Comparison of ENCODE assay signal across 19 cellular contexts in the genomic region with DNA sequence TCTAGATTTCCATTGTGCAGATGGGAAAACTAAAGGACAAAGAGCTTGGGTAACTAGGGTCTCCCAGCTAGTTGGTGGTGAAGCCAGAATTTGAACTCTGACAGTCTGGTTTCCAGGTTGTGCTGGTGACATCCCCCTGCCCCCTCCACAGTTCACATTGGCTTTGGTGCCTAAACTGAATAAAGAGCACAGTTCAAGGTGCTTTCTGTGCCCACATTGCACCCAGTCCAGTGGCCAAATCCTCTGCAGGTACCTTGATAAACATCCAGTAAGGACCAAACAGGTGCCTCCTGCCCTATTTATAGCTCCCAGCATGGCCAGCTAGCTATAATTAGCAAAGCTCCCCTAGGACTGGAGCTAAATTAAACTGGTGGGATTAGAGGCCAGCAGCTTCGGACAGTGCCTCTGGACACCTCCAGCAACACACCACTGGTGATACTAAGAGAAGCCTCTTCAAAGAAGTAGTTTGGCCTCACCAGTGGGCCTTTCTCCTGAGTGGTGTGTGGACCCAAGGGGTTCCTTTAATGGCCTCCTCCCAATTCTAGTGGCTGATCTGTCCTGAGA. TPM values are rescaled to one million over a fixed set of nuclear protein-coding genes. Genes with fewer than 3 reads are reported as not detected.
A peak's percentile ranks its signal among the peaks of the same experiment; 100 is the strongest.
DNase-seq lines count a peak whose midpoint lies in the region; ATAC-seq and TF ChIP-seq lines count a peak whose summit lies in the region.
"Had no signal": no experiment of that assay in that cellular context is flagged by ENCODE, and none has a peak within 500 bp of the region (broad histone marks: within the 10 kb centered on the region; RNA-seq: fewer than 3 reads in every experiment).

No MANE protein-coding gene starts in this region.

- H3K4me3 ChIP-seq in right atrium auricular region (no peak overlapping the region), gastroesophageal sphincter (no peak overlapping the region), tibial artery (no peak overlapping the region), ovary (no peak overlapping the region)
- H3K4me3 ChIP-seq: SK-N-MC had no signal

- no peak overlapping the region for H3K27ac ChIP-seq in right atrium auricular region
- H3K27ac ChIP-seq in gastroesophageal sphincter = peak overlapping the region in 3 of 4 donors; percentile 76 to 79 (median 79)
- H3K27ac ChIP-seq in tibial artery = peak overlapping the region; percentile 3 to 41
- no peak overlapping the region for H3K27ac ChIP-seq in ovary
- H3K27ac ChIP-seq: SK-N-MC had no signal

- ATAC-seq in Right ventricle myocardium inferior = peak; percentile 31
- no peak for ATAC-seq in gastroesophageal sphincter
- no peak for ATAC-seq in HG03439 (IDR thresholded peaks at IDR 0.05; ENCODE audit: unreplicated experiment)

- WGBS in gastroesophageal sphincter (ENCODE audit: low coverage in 1 of 2), 2 donors = 50% methylated on average over 1 of the region's 1 CpG; no CpG with 5 or more reads in 1 of the 2 donors
- WGBS in ovary, 3 donors = 92 to 94% methylated on average over 1 of the region's 1 CpG; no CpG with 5 or more reads in 1 of the 3 donors

- H3K36me3 ChIP-seq in right atrium auricular region (no peaks in the 10 kb centered on the region), gastroesophageal sphincter (no peaks in the 10 kb centered on the region), tibial artery (no peaks in the 10 kb centered on the region), ovary (no peaks in the 10 kb centered on the region)

- intact Hi-C loops in Right ventricle myocardium inferior (cut with DNase I) (no loop called here), tibial artery (cut with DNase I; ENCODE audit: low total_unique reads) (no loop called here), ovary (cut with DNase I) (no loop called here)

- no peaks in the 10 kb centered on the region for H3K9me3 ChIP-seq in right atrium auricular region
- no peaks in the 10 kb centered on the region for H3K9me3 ChIP-seq in gastroesophageal sphincter
- no peaks in the 10 kb centered on the region for H3K9me3 ChIP-seq in tibial artery
- H3K9me3 ChIP-seq in ovary = no peaks in the 10 kb centered on the region

- H3K27me3 ChIP-seq in right atrium auricular region = no peaks in the 10 kb centered on the region
- H3K27me3 ChIP-seq in gastroesophageal sphincter = no peaks in the 10 kb centered on the region
- H3K27me3 ChIP-seq in tibial artery = no peaks in the 10 kb centered on the region
- no peaks in the 10 kb centered on the region for H3K27me3 ChIP-seq in ovary

- TF ChIP-seq CTCF in right atrium auricular region (IDR thresholded peaks at IDR 0.05) (no peak), gastroesophageal sphincter (IDR thresholded peaks at IDR 0.05) (no peak), tibial artery (IDR thresholded peaks at IDR 0.05) (no peak), ovary (IDR thresholded peaks at IDR 0.05) (no peak)

- TF ChIP-seq POLR2A in gastroesophageal sphincter (IDR thresholded peaks at IDR 0.05) (no peak), ovary (IDR thresholded peaks at IDR 0.05) (no peak)

- peaks cover 0 to 14% of the 10 kb centered on the region in 2 donors for H3K4me1 ChIP-seq in right atrium auricular region
- peaks cover 0 to 52% (median 3%) of the 10 kb centered on the region in 3 donors for H3K4me1 ChIP-seq in gastroesophageal sphincter
- H3K4me1 ChIP-seq in tibial artery = peaks cover 0 to 65% (median 29%) of the 10 kb centered on the region in 4 donors
- no peaks in the 10 kb centered on the region for H3K4me1 ChIP-seq in ovary (ENCODE audit: insufficient read depth)

- TF ChIP-seq EP300 in gastroesophageal sphincter (IDR thresholded peaks at IDR 0.05) = no peak
- no peak for TF ChIP-seq EP300 in ovary (IDR thresholded peaks at IDR 0.05)

- DNase-seq in Right ventricle myocardium inferior (ENCODE audit: missing footprints) = no peak
- no peak for DNase-seq in right atrium auricular region (ENCODE audit: low spot score)
- DNase-seq in myocyte (ENCODE audit: low read depth) = peak; percentile 80
- DNase-seq in tibial artery = no peak
- DNase-seq in NCI-H128 (lab: John Stamatoyannopoulos, UW; ENCODE audit: unreplicated experiment) = no peak
- DNase-seq in ovary = no peak
- DNase-seq: DMS53, GDM1, KBM-7, NCI-H1092, NCI-H1694, NCI-H2081, NCI-H2171, NCI-H524 treated with DMSO at 0.1 percent for 48 hours, SHP77 treated with DMSO at 0.1 percent for 48 hours, SW 1271 had no signal

RNA-seq across cellular contexts. Expression of a gene that starts 59.9 kb away (rescaled TPM):
- total RNA-seq in Right ventricle myocardium inferior = 2.2 TPM
- 1 to 10 TPM; 2.3 to 3.5 TPM for total RNA-seq in right atrium auricular region
- total RNA-seq in gastroesophageal sphincter = 100 to 1,000 TPM; 168 to 389 (median 323) TPM
- total RNA-seq in myocyte = 11.9 and 15.3 TPM in 2 replicates
- polyA plus RNA-seq in myocyte (2012) = 31.5 TPM
- total RNA-seq in ovary = 10 to 100 TPM in 6 of 7 donors, 1 to 10 TPM in 1; 7.0 to 74.5 (median 25.1) TPM
- polyA plus RNA-seq in ovary = 10 to 100 TPM; 10.7 to 83.8 TPM

Comparison
In these comparisons a context has a peak if more than half of its experiments do, and no peak if none do; other contexts are left out.
1. H3K27ac ChIP-seq: peak in gastroesophageal sphincter (3 of 4) and tibial artery (2 of 2); none in right atrium auricular region (0 of 2) and ovary (0 of 2).